ENCODE assay signal across 8 cellular contexts in the genomic region with DNA sequence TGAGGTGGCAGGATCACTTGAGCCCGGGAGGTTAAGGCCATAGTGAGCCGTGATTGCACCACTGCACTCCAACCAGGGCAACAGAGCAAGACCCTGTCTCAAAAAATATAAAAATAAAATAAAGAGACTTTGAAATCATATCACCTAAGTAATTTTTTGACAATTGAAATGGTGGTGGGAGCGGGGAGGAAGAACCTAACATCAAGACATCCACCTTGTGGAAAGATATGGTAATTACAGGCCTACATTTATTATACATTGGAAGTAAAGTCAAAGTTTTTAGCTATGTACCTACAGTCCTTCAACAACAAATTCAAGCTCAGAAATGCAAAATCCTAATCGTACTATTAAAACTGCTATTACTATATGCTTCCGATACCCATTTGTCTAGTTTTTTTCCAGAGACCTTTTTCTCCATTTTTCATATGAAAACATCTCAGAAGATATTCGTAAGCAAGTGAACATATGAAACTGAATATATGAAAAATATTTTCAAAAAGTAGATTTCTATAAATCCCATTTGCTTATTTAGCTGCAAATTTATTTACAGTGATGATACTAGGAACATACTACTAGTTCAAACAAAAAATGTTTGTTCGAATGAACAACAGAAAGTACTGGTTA.
DNase-seq lines count a peak whose midpoint lies in the region; ATAC-seq and TF ChIP-seq lines count a peak whose summit lies in the region.

No MANE protein-coding gene starts in this region.

- H3K27ac ChIP-seq in HEK293 (ENCODE audit: extremely low read depth, low read depth, low read length), result no peak overlapping the region
- H3K27ac ChIP-seq in endodermal cell (ENCODE audit: low read depth, low read length), result no peak overlapping the region

- H3K4me3 ChIP-seq in BE2C (ENCODE audit: low read depth, low read length) (no peak overlapping the region), HEK293 (ENCODE audit: low read depth, low read length) (no peak overlapping the region), endodermal cell (ENCODE audit: low read length) (no peak overlapping the region)

- no peak overlapping the region for H3K9ac ChIP-seq in endodermal cell (ENCODE audit: extremely low read depth, low read length, poor library complexity, severe bottlenecking)

- peak; percentile 58 for TF ChIP-seq CTCF in BE2C (IDR thresholded peaks at IDR 0.05; ENCODE audit: low read depth, low read length)
- TF ChIP-seq CTCF in HEK293 (tag by site-specific recombination; IDR thresholded peaks at IDR 0.05), result no peak
- TF ChIP-seq CTCF in endodermal cell (conservative IDR thresholded peaks at IDR 0.05), result peak; percentile 80
- TF ChIP-seq CTCF in osteocyte (IDR thresholded peaks at IDR 0.05), result peak; percentile 69

- no peaks in the 10 kb centered on the region for H3K9me3 ChIP-seq in BE2C
- H3K9me3 ChIP-seq in HEK293 (ENCODE audit: control insufficient read depth, insufficient read depth, low read depth, low read length), result no peaks in the 10 kb centered on the region
- H3K9me3 ChIP-seq in endodermal cell (ENCODE audit: control insufficient read depth, low read length), result no peaks in the 10 kb centered on the region

- H3K36me3 ChIP-seq in BE2C (no peaks in the 10 kb centered on the region), HEK293 (ENCODE audit: control insufficient read depth in 2 of 2, insufficient read depth in 1 of 2, low read length in 2 of 2) (no peaks in the 10 kb centered on the region), endodermal cell (ENCODE audit: control insufficient read depth, insufficient read depth, low read length) (no peaks in the 10 kb centered on the region)

- H3K4me1 Mint-ChIP-seq in endodermal cell (no peaks in the 10 kb centered on the region), osteocyte (ENCODE audit: unreplicated experiment) (no peaks in the 10 kb centered on the region)
- no peaks in the 10 kb centered on the region for H3K4me1 Mint-ChIP-seq in stimulated activated effector memory CD8-positive, alpha-beta T cell treated with anti-CD3 and anti-CD28 coated beads, Interleukin-12 subunit alpha, Interleukin-12 subunit beta, amount 100 ng/mL, for 72 hours
- no peaks in the 10 kb centered on the region for H3K4me1 Mint-ChIP-seq in stimulated activated naive CD8-positive, alpha-beta T cell treated with anti-CD3 and anti-CD28 coated beads, Interleukin-15, amount 100 ng/mL, for 72 hours

- peaks cover 5% of the 10 kb centered on the region for H3K9me3 Mint-ChIP-seq in endodermal cell
- H3K9me3 Mint-ChIP-seq in osteocyte (ENCODE audit: unreplicated experiment), result no peaks in the 10 kb centered on the region
- H3K9me3 Mint-ChIP-seq in stimulated activated effector memory CD8-positive, alpha-beta T cell treated with anti-CD3 and anti-CD28 coated beads, Interleukin-12 subunit alpha, Interleukin-12 subunit beta, amount 100 ng/mL, for 72 hours, result no peaks in the 10 kb centered on the region
- no peaks in the 10 kb centered on the region for H3K9me3 Mint-ChIP-seq in stimulated activated naive CD8-positive, alpha-beta T cell treated with anti-CD3 and anti-CD28 coated beads, Interleukin-15, amount 100 ng/mL, for 72 hours

- POLR2A ChIA-PET in HEK293 (lab: Yijun Ruan, JAX), result interaction anchor here (0.9 to 1.2 kb wide), 2 partner anchors 15 to 67 kb away, joined by 3 read pairs; no protein-coding TSS in a partner anchor

- H3K27ac Mint-ChIP-seq in endodermal cell, result no peak overlapping the region
- no peak overlapping the region for H3K27ac Mint-ChIP-seq in osteocyte (ENCODE audit: unreplicated experiment)
- H3K27ac Mint-ChIP-seq in stimulated activated effector memory CD8-positive, alpha-beta T cell treated with anti-CD3 and anti-CD28 coated beads, Interleukin-12 subunit alpha, Interleukin-12 subunit beta, amount 100 ng/mL, for 72 hours, result no peak overlapping the region
- H3K27ac Mint-ChIP-seq in stimulated activated naive CD8-positive, alpha-beta T cell treated with anti-CD3 and anti-CD28 coated beads, Interleukin-15, amount 100 ng/mL, for 72 hours, result no peak overlapping the region

- CTCF ChIA-PET in HEK293 (lab: Yijun Ruan, JAX), result interaction anchor here (0.5 to 11.3 kb wide), 29 partner anchors 11 to 1063 kb away, joined by 3 to 233 read pairs (median 5); a partner anchor contains a TSS

- no peaks in the 10 kb centered on the region for H3K36me3 Mint-ChIP-seq in endodermal cell (ENCODE audit: low read depth)
- no peaks in the 10 kb centered on the region for H3K36me3 Mint-ChIP-seq in osteocyte (ENCODE audit: unreplicated experiment)
- H3K36me3 Mint-ChIP-seq in stimulated activated effector memory CD8-positive, alpha-beta T cell treated with anti-CD3 and anti-CD28 coated beads, Interleukin-12 subunit alpha, Interleukin-12 subunit beta, amount 100 ng/mL, for 72 hours, result no peaks in the 10 kb centered on the region

- WGBS in endodermal cell (ENCODE audit: insufficient coverage in 1 of 2, insufficient read length in 1 of 2), 2 experiments, result 43 to 68% methylated on average over 2 to 6 of the region's 7 CpGs

- no peak for ATAC-seq in stimulated activated effector memory CD8-positive, alpha-beta T cell treated with anti-CD3 and anti-CD28 coated beads, Interleukin-12 subunit alpha, Interleukin-12 subunit beta, amount 100 ng/mL, for 72 hours
- no peak for ATAC-seq in stimulated activated naive CD8-positive, alpha-beta T cell treated with anti-CD3 and anti-CD28 coated beads, Interleukin-15, amount 100 ng/mL, for 72 hours

- peaks cover 11% of the 10 kb centered on the region for H3K27me3 Mint-ChIP-seq in endodermal cell (ENCODE audit: insufficient read depth)
- no peaks in the 10 kb centered on the region for H3K27me3 Mint-ChIP-seq in osteocyte (ENCODE audit: unreplicated experiment)
- no peaks in the 10 kb centered on the region for H3K27me3 Mint-ChIP-seq in stimulated activated naive CD8-positive, alpha-beta T cell treated with anti-CD3 and anti-CD28 coated beads, Interleukin-15, amount 100 ng/mL, for 72 hours

- H3K4me1 ChIP-seq in BE2C, result no peaks in the 10 kb centered on the region
- H3K4me1 ChIP-seq in HEK293 (ENCODE audit: control insufficient read depth, insufficient read depth, low read length), result no peaks in the 10 kb centered on the region
- H3K4me1 ChIP-seq in endodermal cell (ENCODE audit: control insufficient read depth, insufficient read depth, low read length), result no peaks in the 10 kb centered on the region

- DNase-seq in BE2C, result no peak
- peak; percentile 64 for DNase-seq in NCI-H82 (lab: John Stamatoyannopoulos, UW)
- no peak for DNase-seq in endodermal cell
- no peak for DNase-seq in osteocyte (ENCODE audit: extremely low spot score, unreplicated experiment)
- no peak for DNase-seq in stimulated activated effector memory CD8-positive, alpha-beta T cell treated with anti-CD3 and anti-CD28 coated beads, Interleukin-12 subunit alpha, Interleukin-12 subunit beta, amount 100 ng/mL, for 72 hours (ENCODE audit: low spot score in 2 of 2)
- no peak for DNase-seq in stimulated activated naive CD8-positive, alpha-beta T cell treated with anti-CD3 and anti-CD28 coated beads, Interleukin-15, amount 100 ng/mL, for 72 hours
- DNase-seq in globus pallidus (ENCODE audit: low spot score), result no peak

- H3K4me3 Mint-ChIP-seq in endodermal cell, result no peak overlapping the region
- no peak overlapping the region for H3K4me3 Mint-ChIP-seq in osteocyte (ENCODE audit: unreplicated experiment)
- H3K4me3 Mint-ChIP-seq in stimulated activated effector memory CD8-positive, alpha-beta T cell treated with anti-CD3 and anti-CD28 coated beads, Interleukin-12 subunit alpha, Interleukin-12 subunit beta, amount 100 ng/mL, for 72 hours, result no peak overlapping the region
- no peak overlapping the region for H3K4me3 Mint-ChIP-seq in stimulated activated naive CD8-positive, alpha-beta T cell treated with anti-CD3 and anti-CD28 coated beads, Interleukin-15, amount 100 ng/mL, for 72 hours

- H3K27me3 ChIP-seq in BE2C (no peaks in the 10 kb centered on the region; the same call in 1 of the 2 replicates), endodermal cell (ENCODE audit: control insufficient read depth, insufficient read depth, low read length, poor library complexity, severe bottlenecking) (no peaks in the 10 kb centered on the region)

TF ChIP-seq in HEK293, 187 proteins besides CTCF, POLR2A, EP300 and RAD21 (continues in another document):
- TF ChIP-seq ZNF837 (tag by site-specific recombination; IDR thresholded peaks at IDR 0.05), result no peak
- TF ChIP-seq ZNF654 (tag by site-specific recombination; IDR thresholded peaks at IDR 0.05; ENCODE audit: low read depth), result peak; percentile 68
- TF ChIP-seq HOXC10 (CRISPR knock-in tag; IDR thresholded peaks at IDR 0.05), result no peak
- TF ChIP-seq, protein P1, sequence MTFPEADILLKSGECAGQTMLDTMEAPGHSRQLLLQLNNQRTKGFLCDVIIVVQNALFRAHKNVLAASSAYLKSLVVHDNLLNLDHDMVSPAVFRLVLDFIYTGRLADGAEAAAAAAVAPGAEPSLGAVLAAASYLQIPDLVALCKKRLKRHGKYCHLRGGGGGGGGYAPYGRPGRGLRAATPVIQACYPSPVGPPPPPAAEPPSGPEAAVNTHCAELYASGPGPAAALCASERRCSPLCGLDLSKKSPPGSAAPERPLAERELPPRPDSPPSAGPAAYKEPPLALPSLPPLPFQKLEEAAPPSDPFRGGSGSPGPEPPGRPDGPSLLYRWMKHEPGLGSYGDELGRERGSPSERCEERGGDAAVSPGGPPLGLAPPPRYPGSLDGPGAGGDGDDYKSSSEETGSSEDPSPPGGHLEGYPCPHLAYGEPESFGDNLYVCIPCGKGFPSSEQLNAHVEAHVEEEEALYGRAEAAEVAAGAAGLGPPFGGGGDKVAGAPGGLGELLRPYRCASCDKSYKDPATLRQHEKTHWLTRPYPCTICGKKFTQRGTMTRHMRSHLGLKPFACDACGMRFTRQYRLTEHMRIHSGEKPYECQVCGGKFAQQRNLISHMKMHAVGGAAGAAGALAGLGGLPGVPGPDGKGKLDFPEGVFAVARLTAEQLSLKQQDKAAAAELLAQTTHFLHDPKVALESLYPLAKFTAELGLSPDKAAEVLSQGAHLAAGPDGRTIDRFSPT (tag by site-specific recombination; IDR thresholded peaks at IDR 0.05), result no peak
- TF ChIP-seq ZNF223 (tag by site-specific recombination; IDR thresholded peaks at IDR 0.05), result no peak
